ENCODE assay signal across 16 cellular contexts in the genomic region with DNA sequence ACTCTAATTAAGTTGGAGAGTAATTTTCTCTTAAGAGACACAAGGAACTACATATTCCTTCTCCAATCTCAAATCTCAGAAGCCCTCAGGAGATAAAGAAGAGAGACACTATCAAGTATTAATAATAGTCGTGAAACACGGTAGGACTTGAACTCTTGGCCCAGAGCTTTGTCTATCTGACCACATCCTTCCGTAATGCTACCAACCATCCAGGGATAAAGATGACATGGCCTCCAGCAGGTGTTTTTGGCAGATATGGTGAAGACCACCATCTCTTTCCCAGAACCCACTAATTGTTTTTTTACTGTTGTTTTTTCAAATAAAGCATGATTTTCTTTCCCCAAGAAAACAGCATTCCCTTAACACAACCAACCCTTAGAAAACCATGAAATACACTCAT. TPM values are rescaled to one million over a fixed set of nuclear protein-coding genes. Genes with fewer than 3 reads are reported as not detected.
DNase-seq lines count a peak whose midpoint lies in the region; ATAC-seq and TF ChIP-seq lines count a peak whose summit lies in the region.
"Had no signal": no experiment of that assay in that cellular context is flagged by ENCODE, and none has a peak within 500 bp of the region (broad histone marks: within the 10 kb centered on the region; RNA-seq: fewer than 3 reads in every experiment).

No MANE protein-coding gene starts in this region.

- H3K4me3 Mint-ChIP-seq in activated naive CD4-positive, alpha-beta T cell treated with anti-CD3 and anti-CD28 coated beads, Interleukin-2, amount 10 ng/mL, durations not matched to agents 7 days and 5 days = no peak overlapping the region
- no peak overlapping the region for H3K4me3 Mint-ChIP-seq in activated naive CD8-positive, alpha-beta T cell
- no peak overlapping the region for H3K4me3 Mint-ChIP-seq in type B pancreatic cell

- H3K27ac Mint-ChIP-seq in activated naive CD4-positive, alpha-beta T cell treated with anti-CD3 and anti-CD28 coated beads, Interleukin-2, amount 10 ng/mL, durations not matched to agents 7 days and 5 days = peak overlapping the region; percentile 59
- H3K27ac Mint-ChIP-seq in activated naive CD4-positive, alpha-beta T cell treated with anti-CD3 and anti-CD28 coated beads, Interleukin-2, amount 50 U/mL, for 72 hours = no peak overlapping the region
- H3K27ac Mint-ChIP-seq in activated naive CD8-positive, alpha-beta T cell = peak overlapping the region; percentile 50
- peak overlapping the region; percentile 93 for H3K27ac Mint-ChIP-seq in type B pancreatic cell

- CTCF ChIA-PET in activated naive CD4-positive, alpha-beta T cell treated with anti-CD3 and anti-CD28 coated beads, Interleukin-2, amount 10 ng/mL, durations not matched to agents 7 days and 5 days (lab: Charles Lee) = interaction anchor here (3.9 kb wide), 1 partner anchor 66 kb away, joined by 30 read pairs; no protein-coding TSS in a partner anchor

- no peak for DNase-seq in activated naive CD4-positive, alpha-beta T cell treated with anti-CD3 and anti-CD28 coated beads, Interleukin-2, amount 10 ng/mL, durations not matched to agents 7 days and 5 days
- DNase-seq in activated naive CD4-positive, alpha-beta T cell treated with anti-CD3 and anti-CD28 coated beads, Interleukin-2, amount 50 U/mL, for 72 hours (ENCODE audit: low spot score in 2 of 2) = no peak
- DNase-seq in type B pancreatic cell (ENCODE audit: extremely low spot score, unreplicated experiment) (no peak), NCI-H226 (no peak)
- DNase-seq: activated CD8-positive, alpha-beta memory T cell treated with anti-CD3 and anti-CD28 coated beads for 24 hours; brain microvascular endothelial cell; Calu3; gastrocnemius medialis; GF-D8; H7; NCI-H2081 treated with DMSO at 0.1 percent for 48 hours; NCI-H526 treated with DMSO at 0.1 percent for 48 hours; PC-9 had no signal

- H3K27me3 Mint-ChIP-seq in activated naive CD4-positive, alpha-beta T cell treated with anti-CD3 and anti-CD28 coated beads, Interleukin-2, amount 10 ng/mL, durations not matched to agents 7 days and 5 days = no peaks in the 10 kb centered on the region
- H3K27me3 Mint-ChIP-seq in activated naive CD8-positive, alpha-beta T cell = no peaks in the 10 kb centered on the region
- no peaks in the 10 kb centered on the region for H3K27me3 Mint-ChIP-seq in type B pancreatic cell

- H3K36me3 Mint-ChIP-seq in activated naive CD4-positive, alpha-beta T cell treated with anti-CD3 and anti-CD28 coated beads, Interleukin-2, amount 10 ng/mL, durations not matched to agents 7 days and 5 days = peaks cover 43% of the 10 kb centered on the region
- peaks cover 10 to 26% of the 10 kb centered on the region in 2 donors for H3K36me3 Mint-ChIP-seq in activated naive CD4-positive, alpha-beta T cell treated with anti-CD3 and anti-CD28 coated beads, Interleukin-2, amount 50 U/mL, for 72 hours
- H3K36me3 Mint-ChIP-seq in activated naive CD8-positive, alpha-beta T cell = peaks cover 2% of the 10 kb centered on the region
- H3K36me3 Mint-ChIP-seq in type B pancreatic cell = peaks cover 37% of the 10 kb centered on the region

- TF ChIP-seq CTCF in type B pancreatic cell (conservative IDR thresholded peaks at IDR 0.05) = no peak

- H3K9me3 Mint-ChIP-seq in activated naive CD4-positive, alpha-beta T cell treated with anti-CD3 and anti-CD28 coated beads, Interleukin-2, amount 10 ng/mL, durations not matched to agents 7 days and 5 days = no peaks in the 10 kb centered on the region
- no peaks in the 10 kb centered on the region for H3K9me3 Mint-ChIP-seq in activated naive CD4-positive, alpha-beta T cell treated with anti-CD3 and anti-CD28 coated beads, Interleukin-2, amount 50 U/mL, for 72 hours
- no peaks in the 10 kb centered on the region for H3K9me3 Mint-ChIP-seq in activated naive CD8-positive, alpha-beta T cell (ENCODE audit: low read depth)
- H3K9me3 Mint-ChIP-seq in type B pancreatic cell = no peaks in the 10 kb centered on the region

- peaks cover 58% of the 10 kb centered on the region for H3K4me1 Mint-ChIP-seq in activated naive CD4-positive, alpha-beta T cell treated with anti-CD3 and anti-CD28 coated beads, Interleukin-2, amount 10 ng/mL, durations not matched to agents 7 days and 5 days
- H3K4me1 Mint-ChIP-seq in activated naive CD8-positive, alpha-beta T cell (ENCODE audit: low read depth) = peaks cover 60% of the 10 kb centered on the region
- H3K4me1 Mint-ChIP-seq in type B pancreatic cell (ENCODE audit: unreplicated experiment) = peaks cover 16% of the 10 kb centered on the region

- ATAC-seq in activated naive CD4-positive, alpha-beta T cell treated with anti-CD3 and anti-CD28 coated beads, Interleukin-2, amount 50 U/mL, for 72 hours = no peak
- ATAC-seq in activated CD4-positive, CD25-positive, alpha-beta regulatory T cell treated with anti-CD3 and anti-CD28 coated beads, Interleukin-2, amount 50 U/mL, for 24 hours = no peak
- ATAC-seq: gastrocnemius medialis, left lobe of liver had no signal

RNA-seq across cellular contexts. Expression of a gene that starts 3.4 kb away (rescaled TPM):
- 10 to 100 TPM; 77.1 to 92.6 TPM for total RNA-seq in activated naive CD4-positive, alpha-beta T cell treated with anti-CD3 and anti-CD28 coated beads, Interleukin-2, amount 50 U/mL, for 72 hours
- total RNA-seq in type B pancreatic cell (ENCODE audit: low replicate concordance) = 78.3 and 127 TPM in 2 replicates

RNA-seq across cellular contexts. Expression of a gene that starts 14.8 kb away (rescaled TPM):
- total RNA-seq in activated naive CD4-positive, alpha-beta T cell treated with anti-CD3 and anti-CD28 coated beads, Interleukin-2, amount 50 U/mL, for 72 hours = 1 to 10 TPM in 1 of 2 donors, not detected in 1; 1.3 TPM
- 0.95 and 3.9 TPM in 2 replicates for total RNA-seq in type B pancreatic cell (ENCODE audit: low replicate concordance)
- total RNA-seq: Calu3, gastrocnemius medialis, left lobe of liver, PC-9 had no signal

RNA-seq across cellular contexts. Expression of a gene that starts 22.9 kb away (rescaled TPM):
- 10 to 100 TPM; 18.1 to 24.3 TPM for total RNA-seq in activated naive CD4-positive, alpha-beta T cell treated with anti-CD3 and anti-CD28 coated beads, Interleukin-2, amount 50 U/mL, for 72 hours
- total RNA-seq in type B pancreatic cell (ENCODE audit: low replicate concordance) = 58.1 and 102 TPM in 2 replicates

RNA-seq across cellular contexts. Expression of a gene that starts 38.0 kb away (rescaled TPM):
- total RNA-seq in activated naive CD4-positive, alpha-beta T cell treated with anti-CD3 and anti-CD28 coated beads, Interleukin-2, amount 50 U/mL, for 72 hours = 10 to 100 TPM; 34.2 to 42.9 TPM
- 35.4 and 94.5 TPM in 2 replicates for total RNA-seq in type B pancreatic cell (ENCODE audit: low replicate concordance)

RNA-seq across cellular contexts. Expression of a gene that starts 38.6 kb away (rescaled TPM):
- 1 to 10 TPM; 2.1 to 2.8 TPM for total RNA-seq in activated naive CD4-positive, alpha-beta T cell treated with anti-CD3 and anti-CD28 coated beads, Interleukin-2, amount 50 U/mL, for 72 hours
- total RNA-seq in type B pancreatic cell (ENCODE audit: low replicate concordance) = 3.9 and 7.1 TPM in 2 replicates

Comparison
In these comparisons a context has a peak if more than half of its experiments do, and no peak if none do; other contexts are left out.
1. H3K27ac Mint-ChIP-seq: peak in activated naive CD4-positive, alpha-beta T cell treated with anti-CD3 and anti-CD28 coated beads, Interleukin-2, amount 10 ng/mL, durations not matched to agents 7 days and 5 days (single experiment), activated naive CD8-positive, alpha-beta T cell (single experiment) and type B pancreatic cell (single experiment); none in activated naive CD4-positive, alpha-beta T cell treated with anti-CD3 and anti-CD28 coated beads, Interleukin-2, amount 50 U/mL, for 72 hours (0 of 2).